ENCODE assay signal across 8 cellular contexts in the genomic region with DNA sequence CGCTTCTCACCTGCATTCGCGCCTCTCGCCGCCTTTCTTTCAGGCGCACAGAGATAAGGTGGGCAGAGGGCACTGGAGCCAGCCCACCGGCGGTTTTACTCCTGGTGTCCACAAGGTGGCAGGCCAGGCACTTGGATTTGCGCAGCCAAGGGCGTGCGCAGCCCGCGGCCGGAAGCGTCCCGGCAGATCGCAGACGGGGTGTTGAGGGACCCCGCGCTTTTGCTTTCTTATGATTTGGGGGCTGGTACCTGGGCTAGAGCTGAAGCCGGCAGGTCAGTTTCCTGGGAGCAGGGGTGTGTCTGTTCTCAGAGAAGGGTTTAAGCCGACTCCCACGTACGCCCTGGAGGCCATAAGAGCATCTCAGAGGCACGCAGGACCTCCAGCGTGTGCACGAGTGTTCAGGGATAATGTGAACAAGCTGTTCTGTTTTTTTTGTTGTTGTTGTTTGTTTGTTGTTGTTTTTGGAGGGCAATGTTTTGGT.
DNase-seq lines count a peak whose midpoint lies in the region; ATAC-seq and TF ChIP-seq lines count a peak whose summit lies in the region.

No MANE protein-coding gene starts in this region.

- H3K36me3 ChIP-seq in BJ (ENCODE audit: control insufficient read depth, insufficient read depth, low read length), result no peaks in the 10 kb centered on the region
- no peaks in the 10 kb centered on the region for H3K36me3 ChIP-seq in duodenal mucosa (ENCODE audit: control insufficient read depth in 1 of 2, insufficient read depth in 2 of 2, low read length in 2 of 2)

- H3K27ac ChIP-seq in duodenal mucosa (ENCODE audit: low read depth, low read length), result no peak overlapping the region

- H3K4me3 ChIP-seq in BJ (ENCODE audit: low read depth, low read length) (peak overlapping the region; percentile 50), duodenal mucosa (ENCODE audit: low read depth in 1 of 2, low read length in 2 of 2) (peak overlapping the region; percentile 53 to 70)

- DNase-seq in BJ (ENCODE audit: low read depth), result no peak
- DNase-seq in GM19238 (ENCODE audit: insufficient read length, low spot score), result peak; percentile 63
- peak; percentile 75 for DNase-seq in NCI-H510A (lab: John Stamatoyannopoulos, UW)
- DNase-seq in activated CD4-positive, alpha-beta T cell treated with anti-CD3 and anti-CD28 coated beads, Interleukin-2, amount 50 U/mL, for 24 hours (ENCODE audit: low read depth in 1 of 2, low spot score in 1 of 2), result peak; percentile 59 to 71
- peak; percentile 63 for DNase-seq in medulla oblongata (ENCODE audit: extremely low spot score)
- DNase-seq in stimulated activated CD8-positive, alpha-beta memory T cell treated with anti-CD3 and anti-CD28 coated beads, Interleukin-12 subunit alpha, Interleukin-12 subunit beta, amount 100 ng/mL, for 24 hours (ENCODE audit: extremely low read depth), result peak; percentile 51

- peak; percentile 88 for TF ChIP-seq CTCF in BJ (IDR thresholded peaks at IDR 0.05; ENCODE audit: insufficient read depth, low read depth, low read length)

- no peaks in the 10 kb centered on the region for H3K9me3 ChIP-seq in duodenal mucosa (ENCODE audit: control insufficient read depth in 1 of 2, low read length in 2 of 2)

- peak overlapping the region in 1 of 2 donors; percentile 25 for H3K9ac ChIP-seq in duodenal mucosa (ENCODE audit: low read depth in 1 of 2, low read length in 2 of 2)

- peak; percentile 90 for ATAC-seq in HG03378 (IDR thresholded peaks at IDR 0.05; ENCODE audit: unreplicated experiment)

- POLR2A ChIA-PET in BJ (lab: Charles Lee), result no interaction called here

- peaks cover 0 to 6% of the 10 kb centered on the region in 2 donors for H3K4me1 ChIP-seq in duodenal mucosa (ENCODE audit: control insufficient read depth in 1 of 2, insufficient read depth in 2 of 2, low read length in 2 of 2)

- CTCF ChIA-PET in BJ (lab: Yijun Ruan, JAX), result interaction anchor here (0.5 to 4.5 kb wide), 13 partner anchors 9 to 1415 kb away, joined by 3 to 29 read pairs (median 4); no protein-coding TSS in a partner anchor

- H3K27me3 ChIP-seq in BJ (ENCODE audit: control insufficient read depth, insufficient read depth, low read length) (no peaks in the 10 kb centered on the region), duodenal mucosa (ENCODE audit: control insufficient read depth in 1 of 2, insufficient read depth in 2 of 2, low read length in 2 of 2) (peaks cover 9 to 10% of the 10 kb centered on the region in 2 donors)
